ENCODE assay signal across 10 cellular contexts in the genomic region with DNA sequence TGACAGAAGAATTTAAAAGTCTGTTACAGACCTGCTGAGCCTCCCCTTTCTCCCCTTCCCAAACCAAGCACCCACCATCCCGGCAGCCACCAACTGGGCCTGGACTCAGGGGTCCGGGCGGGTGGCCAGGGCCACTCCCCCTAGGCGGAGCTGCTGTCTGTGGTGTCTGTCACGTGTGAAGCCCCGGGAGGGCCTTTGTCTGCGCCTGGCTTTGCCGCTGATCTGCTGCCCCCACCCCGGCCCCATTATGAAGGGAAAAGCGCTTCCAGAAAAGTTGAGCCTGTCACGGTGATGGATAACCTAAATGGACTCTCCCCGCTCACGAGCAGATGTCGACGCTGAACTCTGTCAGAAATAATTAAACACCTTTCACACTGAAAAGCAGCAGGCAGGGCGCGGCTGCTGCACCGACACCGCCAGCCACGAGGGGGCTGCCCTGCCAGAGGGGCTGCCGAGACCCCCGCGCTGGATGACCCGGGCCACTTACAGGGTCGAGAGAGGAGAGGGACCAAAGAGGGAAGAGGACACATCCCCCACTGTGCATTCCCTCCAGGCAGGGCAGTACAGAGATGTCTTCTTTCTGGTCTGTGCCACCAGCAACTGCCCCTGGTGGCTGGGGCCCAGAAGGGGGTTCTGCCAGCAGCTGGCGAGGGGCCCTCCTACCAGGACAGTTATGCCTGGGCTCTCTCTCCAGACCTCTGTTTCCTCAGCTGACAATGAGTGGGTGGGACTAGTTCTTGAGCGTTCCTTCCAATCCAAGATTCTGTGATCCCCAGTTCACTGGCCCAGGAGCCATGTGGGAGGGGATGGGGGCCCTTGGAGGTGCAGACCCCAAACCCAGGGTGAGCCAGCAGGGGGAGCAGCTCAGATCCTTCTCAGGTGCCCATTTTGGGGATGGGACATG. TPM values are rescaled to one million over a fixed set of nuclear protein-coding genes. Genes with fewer than 3 reads are reported as not detected.
DNase-seq lines count a peak whose midpoint lies in the region; ATAC-seq, FAIRE-seq and TF ChIP-seq lines count a peak whose summit lies in the region.
"Had no signal": no experiment of that assay in that cellular context is flagged by ENCODE, and none has a peak within 500 bp of the region (broad histone marks: within the 10 kb centered on the region; RNA-seq: fewer than 3 reads in every experiment).

No MANE protein-coding gene starts in this region.

- no peak for FAIRE-seq in HepG2 (lab: Jason Lieb, UNC)

- TF ChIP-seq CTCF in mammary epithelial cell (conservative IDR thresholded peaks at IDR 0.05 in 1 of 2, IDR thresholded peaks at IDR 0.05 in 1 of 2; ENCODE audit: extremely low read depth in 1 of 2, insufficient read depth in 1 of 2, low read depth in 1 of 2, low read length in 2 of 2) (peak; percentile 21 to 31), HepG2 (CRISPR knock-in tag; IDR thresholded peaks at IDR 0.05) (0 out of 2 replicates have a peak, but pooled peaks have one; percentile 27)

- intact Hi-C loops in mammary epithelial cell (cut with micrococcal nuclease): no loop called here
- intact Hi-C loops in HepG2 (cut with micrococcal nuclease; ENCODE audit: unreplicated experiment): no loop called here

- WGBS in mammary epithelial cell (ENCODE audit: low coverage, missing lambda C conversion rate): 7% methylated on average over 19 of the region's 27 CpGs
- WGBS in HepG2 (ENCODE audit: low lambda C conversion rate): 0% methylated on average over 11 of the region's 27 CpGs

- H3K4me2 ChIP-seq in mammary epithelial cell (ENCODE audit: insufficient read depth, low read depth, low read length): peak overlapping the region; percentile 30
- H3K4me2 ChIP-seq in HepG2 (ENCODE audit: low read depth, low read length): peak overlapping the region; percentile 41; the same call in 1 of the 2 replicates

- TF ChIP-seq POLR2A in HepG2 (IDR thresholded peaks at IDR 0.05; ENCODE audit: insufficient read depth in 1 of 2, low read depth in 2 of 2, low read length in 2 of 2): no peak

- TF ChIP-seq RAD21 in HepG2 (CRISPR knock-in tag; IDR thresholded peaks at IDR 0.05): no peak

- DNase-seq in DMS79 treated with DMSO at 0.1 percent for 48 hours (lab: John Stamatoyannopoulos, UW) (peak; percentile 63), NCI-H1436 treated with DMSO at 0.1 percent for 48 hours (lab: John Stamatoyannopoulos, UW) (peak; percentile 37), mammary epithelial cell (no peak), HepG2 (ENCODE audit: low spot score) (no peak), H4 (ENCODE audit: low spot score) (no peak), T1000 (lab: John Stamatoyannopoulos, UW) (no peak)
- DNase-seq: upper lobe of left lung had no signal

- no peaks in the 10 kb centered on the region for H3K4me1 ChIP-seq in mammary epithelial cell (ENCODE audit: insufficient read depth, low read length)
- H3K4me1 ChIP-seq in HepG2 (ENCODE audit: insufficient read depth, low read length): peaks cover 8% of the 10 kb centered on the region; the same call in 1 of the 2 replicates

- H3K9me3 ChIP-seq in mammary epithelial cell (replicated peaks; ENCODE audit: insufficient read depth, low read length) (no peaks in the 10 kb centered on the region), HepG2 (ENCODE audit: low read length) (no peaks in the 10 kb centered on the region)
- H3K9me3 ChIP-seq: upper lobe of left lung had no signal

- in situ Hi-C loops in mammary epithelial cell (cut with MboI; ENCODE audit: low sequenced_read_pairs in 2 of 2): no loop called here
- in situ Hi-C loops in HepG2 (cut with HindIII; ENCODE audit: extremely low pct_ligation_motif_present, low pct_unique_long_range_greater_than_20kb): no loop called here

- H4K20me1 ChIP-seq in mammary epithelial cell (ENCODE audit: insufficient read depth, low read length): no peaks in the 10 kb centered on the region
- no peaks in the 10 kb centered on the region for H4K20me1 ChIP-seq in HepG2 (ENCODE audit: insufficient read depth, low read length)

- H3K27me3 ChIP-seq in mammary epithelial cell (ENCODE audit: insufficient read depth, low read length) (no peaks in the 10 kb centered on the region), HepG2 (ENCODE audit: control insufficient read depth in 1 of 2, insufficient read depth in 2 of 2, low read length in 2 of 2) (peaks cover 6 to 61% of the 10 kb centered on the region in 2 experiments)
- H3K27me3 ChIP-seq: upper lobe of left lung had no signal

- CTCF ChIA-PET in mammary epithelial cell (lab: Charles Lee; ENCODE audit: low non-redundant PET): no interaction called here
- CTCF ChIA-PET in HepG2 (lab: Yijun Ruan, JAX; ENCODE audit: low intra/inter-chr PET ratio, low total read pairs): interaction anchor here (0.9 to 1.3 kb wide), 2 partner anchors 29 to 254 kb away, joined by 3 to 4 read pairs; no protein-coding TSS in a partner anchor

- H3K4me3 ChIP-seq in mammary epithelial cell (replicated peaks in 1 of 3; ENCODE audit: insufficient read depth in 1 of 3, low read depth in 2 of 3, low read length in 3 of 3) (no peak overlapping the region), HepG2 (replicated peaks in 1 of 3; ENCODE audit: insufficient read depth in 1 of 3, low read depth in 2 of 3, low read length in 3 of 3) (peak overlapping the region in 1 of 3 experiments; percentile 7; a peak in 1 of 6 replicates)
- H3K4me3 ChIP-seq: upper lobe of left lung had no signal

- POLR2A ChIA-PET in HepG2 (lab: Yijun Ruan, JAX): no interaction called here

- dilution Hi-C loops in mammary epithelial cell (cut with HindIII; ENCODE audit: low sequenced_read_pairs): no loop called here

- no peaks in the 10 kb centered on the region for H3K79me2 ChIP-seq in mammary epithelial cell (ENCODE audit: insufficient read depth, low read length)
- H3K79me2 ChIP-seq in HepG2 (ENCODE audit: insufficient read depth, low read length): no peaks in the 10 kb centered on the region

- BruUV-seq in mammary epithelial cell (replicated peaks; lab: Mats Ljungman, UMichigan) (no TSS peak), HepG2 (replicated peaks; lab: Mats Ljungman, UMichigan) (no TSS peak)

- H3K9ac ChIP-seq in mammary epithelial cell (ENCODE audit: insufficient read depth, low read length) (no peak overlapping the region), HepG2 (ENCODE audit: insufficient read depth, low read depth, low read length) (no peak overlapping the region)

- H3K36me3 ChIP-seq in mammary epithelial cell (ENCODE audit: insufficient read depth, low read length): no peaks in the 10 kb centered on the region
- H3K36me3 ChIP-seq in HepG2 (replicated peaks in 1 of 2; ENCODE audit: control insufficient read depth in 1 of 2, insufficient read depth in 2 of 2, low read length in 2 of 2): no peaks in the 10 kb centered on the region
- H3K36me3 ChIP-seq: upper lobe of left lung had no signal

- H3K27ac ChIP-seq in mammary epithelial cell (ENCODE audit: insufficient read depth, low read depth, low read length) (no peak overlapping the region), HepG2 (ENCODE audit: extremely low read length, insufficient read depth, low read length) (no peak overlapping the region)
- H3K27ac ChIP-seq: upper lobe of left lung had no signal

- no peak overlapping the region for H2AFZ ChIP-seq in mammary epithelial cell (ENCODE audit: low read depth, low read length)
- no peak overlapping the region for H2AFZ ChIP-seq in HepG2 (ENCODE audit: low read length)

- ATAC-seq in HepG2: peak; percentile 58
- ATAC-seq in HG03457 (IDR thresholded peaks at IDR 0.05; ENCODE audit: unreplicated experiment): no peak
- ATAC-seq in HG03571 (IDR thresholded peaks at IDR 0.05; ENCODE audit: unreplicated experiment): no peak

- TF ChIP-seq EP300 in HepG2 (IDR thresholded peaks at IDR 0.05; ENCODE audit: low read depth in 2 of 2, low read length in 2 of 2): no peak
- TF ChIP-seq EP300 in HepG2 (CRISPR knock-in tag; IDR thresholded peaks at IDR 0.05; ENCODE audit: borderline replicate concordance): no peak

TF ChIP-seq in HepG2, 621 proteins besides CTCF, POLR2A, EP300 and RAD21:
- 0 out of 2 replicates have a peak, but pooled peaks have one; percentile 54 for TF ChIP-seq ZBTB7A (CRISPR knock-in tag; IDR thresholded peaks at IDR 0.05)
- no peak for TF ChIP-seq HNRNPK (IDR thresholded peaks at IDR 0.05; ENCODE audit: low read depth, low read length, poor library complexity, severe bottlenecking)
- TF ChIP-seq ZBTB7B (CRISPR knock-in tag; IDR thresholded peaks at IDR 0.05): peak; percentile 65; the same call in 1 of the 2 replicates

RNA-seq across cellular contexts. Expression of a gene that starts 36.0 kb away (rescaled TPM):
- total RNA-seq in mammary epithelial cell: not detected
- not detected for polyA plus RNA-seq in mammary epithelial cell
- not detected for polyA minus RNA-seq in mammary epithelial cell
- not detected in 2 replicates for total RNA-seq in HepG2 (2016; rRNA removed; fragmentation: Illumina TruSeq; extraction: Trizol)
- total RNA-seq in HepG2 (2016; cell fraction: cytosol; rRNA removed; fragmentation: Illumina TruSeq; extraction: Trizol; ENCODE audit: low read depth): not detected in 2 replicates
- not detected in 2 replicates for total RNA-seq in HepG2 (2016; cell fraction: insoluble cytoplasmic fraction; rRNA removed; fragmentation: Illumina TruSeq; extraction: Trizol)
- not detected in 2 replicates for total RNA-seq in HepG2 (2016; cell fraction: membrane; rRNA removed; fragmentation: Illumina TruSeq; extraction: Trizol)
- not detected in 2 replicates for total RNA-seq in HepG2 (2016; cell fraction: nucleus; rRNA removed; fragmentation: Illumina TruSeq; extraction: Trizol)
- not detected in 2 replicates for polyA plus RNA-seq in HepG2 (2011; rRNA removed)
- polyA plus RNA-seq in HepG2 (2011; cell fraction: cytosol; rRNA removed): not detected in 2 replicates
- polyA plus RNA-seq in HepG2 (2011; cell fraction: nucleus; rRNA removed): not detected in 2 replicates
- not detected in 2 replicates for polyA plus RNA-seq in HepG2 (2012)
- not detected in 2 replicates for polyA plus RNA-seq in HepG2 (2016; cell fraction: cytosol; fragmentation: Illumina TruSeq; extraction: Trizol; ENCODE audit: low read depth)
- not detected in 2 replicates for polyA plus RNA-seq in HepG2 (2016; cell fraction: insoluble cytoplasmic fraction; fragmentation: Illumina TruSeq; extraction: Trizol; ENCODE audit: low read depth)
- not detected in 2 replicates for polyA plus RNA-seq in HepG2 (2016; cell fraction: membrane; fragmentation: Illumina TruSeq; extraction: Trizol; ENCODE audit: low read depth)
- not detected in 2 replicates for polyA plus RNA-seq in HepG2 (2016; cell fraction: nucleus; fragmentation: Illumina TruSeq; extraction: Trizol; ENCODE audit: insufficient read depth, low read depth)
- not detected in 2 replicates for polyA minus RNA-seq in HepG2 (2011; rRNA and poly(A)+ RNA removed; ENCODE audit: low replicate concordance)
- not detected in 2 replicates for polyA minus RNA-seq in HepG2 (2011; cell fraction: cytosol; rRNA and poly(A)+ RNA removed)
- polyA minus RNA-seq in HepG2 (2011; cell fraction: nucleus; rRNA and poly(A)+ RNA removed): not detected in 2 replicates
- total RNA-seq in H4 (2014; rRNA removed; shearing (Covaris generic)): not detected in 2 replicates
- total RNA-seq: upper lobe of left lung had no signal
- polyA plus RNA-seq: esophagus had no signal

Comparison
In these comparisons a context has a peak if more than half of its experiments do, and no peak if none do; other contexts are left out.
1. DNase-seq: peak in DMS79 treated with DMSO at 0.1 percent for 48 hours (single experiment) and NCI-H1436 treated with DMSO at 0.1 percent for 48 hours (single experiment); none in mammary epithelial cell (single experiment), HepG2 (single experiment), H4 (single experiment) and T1000 (single experiment).